ENCODE assay signal across 9 cellular contexts in the genomic region with DNA sequence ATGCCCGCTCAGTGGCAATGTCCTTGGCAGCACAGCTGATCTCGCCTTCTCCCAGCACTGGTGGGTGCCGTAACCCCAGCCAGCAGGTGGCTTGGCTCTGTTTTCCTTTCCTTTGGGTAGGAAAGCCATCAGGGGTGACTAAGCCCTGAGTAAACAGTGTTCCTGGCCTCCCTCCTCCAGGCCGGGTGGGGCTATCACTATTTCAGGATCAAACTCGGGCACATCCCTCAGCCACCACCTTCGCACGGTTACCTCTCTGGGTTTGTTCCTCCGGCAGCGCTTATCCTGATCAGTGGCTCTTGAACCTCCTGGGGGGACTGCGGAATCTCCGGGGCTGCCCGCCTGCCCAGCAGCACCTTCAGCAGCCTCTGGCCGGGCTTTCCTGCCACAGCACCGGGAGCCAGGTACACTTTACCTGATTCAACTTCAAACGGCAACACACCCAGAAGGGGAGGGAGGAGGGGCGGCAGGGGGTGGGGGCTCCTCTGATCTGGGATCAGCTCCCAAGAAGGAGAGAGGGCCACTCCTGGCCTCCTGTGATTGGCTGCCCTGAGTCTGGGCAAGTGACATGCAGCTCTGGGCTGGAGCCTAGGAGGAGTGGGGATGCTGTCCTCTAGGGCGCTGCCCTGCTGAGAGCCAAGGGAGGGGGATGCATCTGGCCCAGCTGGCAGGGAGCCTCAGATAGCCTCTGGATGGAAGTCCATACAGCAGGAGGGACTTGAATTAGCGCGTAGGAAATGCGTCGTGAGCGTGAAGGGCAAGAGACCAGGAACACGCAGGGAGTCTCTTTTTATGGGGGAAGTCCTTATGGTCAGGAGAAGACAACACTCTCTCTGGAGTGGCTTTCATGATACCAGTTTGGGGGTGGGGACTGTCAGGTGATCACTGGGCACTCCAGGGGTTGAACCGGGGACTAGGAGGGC.
DNase-seq lines count a peak whose midpoint lies in the region; ATAC-seq and TF ChIP-seq lines count a peak whose summit lies in the region.
"Had no signal": no experiment of that assay in that cellular context is flagged by ENCODE, and none has a peak within 500 bp of the region (broad histone marks: within the 10 kb centered on the region; RNA-seq: fewer than 3 reads in every experiment).

ASCL5 (minus strand) TSS at position 353 of the 923 bp plus-strand sequence. CDS start 11,812 bp downstream, outside the sequence.

- TF ChIP-seq CTCF in LNCAP (IDR thresholded peaks at IDR 0.05) (0 out of 2 replicates have a peak, but pooled peaks have one; percentile 18), WI38 (IDR thresholded peaks at IDR 0.05; ENCODE audit: low read depth, low read length) (0 out of 2 replicates have a peak, but pooled peaks have one; percentile 6)

- H3K4me3 ChIP-seq in WI38 (ENCODE audit: low read depth, low read length), result no peak within 1 kb of the TSS

- no peak for ATAC-seq in GM18858 (IDR thresholded peaks at IDR 0.05; ENCODE audit: unreplicated experiment)

- DNase-seq in COLO668 (lab: John Stamatoyannopoulos, UW; ENCODE audit: unreplicated experiment) (peak; percentile 93), left kidney (ENCODE audit: low read depth, low spot score) (peak; percentile 29), NCI-H446 treated with DMSO at 0.1 percent for 48 hours (lab: John Stamatoyannopoulos, UW) (no peak)
- no peak for DNase-seq in activated CD4-positive, alpha-beta T cell treated with anti-CD3 and anti-CD28 coated beads, Interleukin-2, amount 50 U/mL, for 48 hours
- no peak for DNase-seq in activated CD4-positive, alpha-beta T cell treated with anti-CD3 and anti-CD28 coated beads, Interleukin-2, amount 50 U/mL, for 1 hour
- DNase-seq: activated T-cell treated with anti-CD3 and anti-CD28 coated beads, Interleukin-2, amount 50 U/mL, for 24 hours had no signal

Comparison
In these comparisons a context has a peak if more than half of its experiments do, and no peak if none do; other contexts are left out.
1. DNase-seq: peak in COLO668 (single experiment) and left kidney (single experiment); none in NCI-H446 treated with DMSO at 0.1 percent for 48 hours (single experiment), activated CD4-positive, alpha-beta T cell treated with anti-CD3 and anti-CD28 coated beads, Interleukin-2, amount 50 U/mL, for 48 hours (0 of 2) and activated CD4-positive, alpha-beta T cell treated with anti-CD3 and anti-CD28 coated beads, Interleukin-2, amount 50 U/mL, for 1 hour (single experiment).